In the genomic region with DNA sequence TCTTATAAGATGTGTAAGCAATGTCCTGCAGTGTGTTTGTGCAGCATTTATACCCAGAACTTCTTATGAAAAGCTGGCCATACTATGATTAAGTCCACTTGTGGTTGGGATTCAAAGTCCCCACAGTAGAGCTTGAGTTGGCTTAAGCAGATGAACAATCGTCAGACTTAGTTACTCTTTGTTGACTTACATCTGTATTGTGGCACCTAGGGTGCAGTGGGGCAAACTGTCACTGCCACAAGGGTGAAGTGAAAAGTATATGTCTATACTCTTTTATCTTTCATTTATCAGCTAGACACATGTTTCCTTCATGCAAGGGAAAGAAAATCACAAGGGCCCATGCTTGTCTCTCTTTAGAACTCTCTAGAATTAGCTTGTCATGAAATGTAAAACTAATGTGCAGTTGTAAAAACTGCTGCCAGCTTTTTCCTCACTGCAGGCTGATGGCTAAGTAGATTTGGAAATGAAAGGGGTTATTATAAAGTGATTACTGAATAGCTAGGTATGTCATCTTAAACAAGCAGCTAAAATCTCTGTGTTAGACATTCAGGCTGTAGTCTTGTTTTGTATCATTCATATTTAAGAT, we compare ENCODE assay signal across 22 cellular contexts.
"Had no signal": no experiment of that assay in that cellular context is flagged by ENCODE, and none has a peak within 500 bp of the region (broad histone marks: within the 10 kb centered on the region; RNA-seq: fewer than 3 reads in every experiment).

No MANE protein-coding gene starts in this region.

- H3K4me3 ChIP-seq: coronary artery, lung, neural progenitor cell, smooth muscle cell, thoracic aorta, tibial nerve, upper lobe of left lung, uterus had no signal

- H3K4me2 ChIP-seq: neural progenitor cell, smooth muscle cell had no signal

- H3K9me3 ChIP-seq: thoracic aorta, tibial nerve, upper lobe of left lung, uterus had no signal

- FAIRE-seq: frontal cortex had no signal

- ATAC-seq: left colon; left ventricle myocardium superior; natural killer cell treated with Interleukin-12 subunit alpha and Interleukin-12 subunit beta and Interleukin-15 and Interleukin-18, amount 100 ng/mL, for 72 hours; sciatic nerve; stimulated activated naive B cell treated with anti-CD40 and anti-IgM and Interleukin-4, amounts not matched to agents 10 μg/mL and 1 μg/mL and 100 μg/mL, for 72 hours had no signal

- DNase-seq: dermis blood vessel endothelial cell; hypothalamus; immature natural killer cell; islet precursor cell; kidney glomerular epithelial cell; left colon; left ventricle myocardium superior; naive B cell; stimulated activated CD4-positive, alpha-beta T cell treated with anti-CD3 and anti-CD28 coated beads, Interleukin-12 subunit alpha, Interleukin-12 subunit beta, amount 100 ng/mL, for 4 hours; stimulated activated naive B cell treated with anti-CD40 and anti-IgM and Interleukin-4, amounts not matched to agents 10 μg/mL and 1 μg/mL and 100 μg/mL, for 72 hours; upper lobe of left lung; uterus had no signal

- H3K27me3 ChIP-seq: neural progenitor cell, tibial nerve, uterus had no signal

- H3K9ac ChIP-seq: neural progenitor cell, parathyroid adenoma had no signal

- H3K79me2 ChIP-seq: parathyroid adenoma had no signal

- H2AFZ ChIP-seq: neural progenitor cell, parathyroid adenoma had no signal

- H3K36me3 ChIP-seq: neural progenitor cell, thoracic aorta, tibial nerve, upper lobe of left lung, uterus had no signal

- H3K27ac ChIP-seq: coronary artery, neural progenitor cell, parathyroid adenoma, thoracic aorta, tibial nerve, upper lobe of left lung, uterus had no signal

- H3K4me1 ChIP-seq: neural progenitor cell, uterus had no signal
